ENCODE assay signal across 1 cellular context in genomic region chr3:133588035-133588434, GRCh38.
TF ChIP-seq lines count a peak whose summit lies in the region.

No MANE protein-coding gene starts in this region.

TF ChIP-seq in GM12878, 131 proteins besides CTCF, POLR2A, EP300 and RAD21:
- no peak for TF ChIP-seq HDAC6 (IDR thresholded peaks at IDR 0.05; ENCODE audit: unreplicated experiment)
- no peak for TF ChIP-seq MYC (IDR thresholded peaks at IDR 0.05; ENCODE audit: insufficient read depth, insufficient read length, insufficient replicate concordance, low read length, severe bottlenecking)
- TF ChIP-seq FOXM1 (IDR thresholded peaks at IDR 0.05; ENCODE audit: low read depth, low read length): no peak
- TF ChIP-seq, protein P1, sequence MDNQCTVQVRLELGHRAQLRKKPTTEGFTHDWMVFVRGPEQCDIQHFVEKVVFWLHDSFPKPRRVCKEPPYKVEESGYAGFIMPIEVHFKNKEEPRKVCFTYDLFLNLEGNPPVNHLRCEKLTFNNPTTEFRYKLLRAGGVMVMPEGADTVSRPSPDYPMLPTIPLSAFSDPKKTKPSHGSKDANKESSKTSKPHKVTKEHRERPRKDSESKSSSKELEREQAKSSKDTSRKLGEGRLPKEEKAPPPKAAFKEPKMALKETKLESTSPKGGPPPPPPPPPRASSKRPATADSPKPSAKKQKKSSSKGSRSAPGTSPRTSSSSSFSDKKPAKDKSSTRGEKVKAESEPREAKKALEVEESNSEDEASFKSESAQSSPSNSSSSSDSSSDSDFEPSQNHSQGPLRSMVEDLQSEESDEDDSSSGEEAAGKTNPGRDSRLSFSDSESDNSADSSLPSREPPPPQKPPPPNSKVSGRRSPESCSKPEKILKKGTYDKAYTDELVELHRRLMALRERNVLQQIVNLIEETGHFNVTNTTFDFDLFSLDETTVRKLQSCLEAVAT (IDR thresholded peaks at IDR 0.05): 0 out of 2 replicates have a peak, but pooled peaks have one; percentile 11
- TF ChIP-seq TAF1 (IDR thresholded peaks at IDR 0.05; ENCODE audit: borderline replicate concordance, low read depth, low read length): no peak
- TF ChIP-seq JUND (IDR thresholded peaks at IDR 0.05; ENCODE audit: low read depth, low read length): no peak
- TF ChIP-seq POU2F2 (IDR thresholded peaks at IDR 0.05; ENCODE audit: borderline replicate concordance, low read depth, low read length): peak; percentile 39; the same call in 1 of the 3 replicates
- TF ChIP-seq ZBED1 (IDR thresholded peaks at IDR 0.05; ENCODE audit: borderline replicate concordance): no peak
- no peak for TF ChIP-seq MEF2A (IDR thresholded peaks at IDR 0.05; ENCODE audit: insufficient read depth, low read depth, low read length)
- TF ChIP-seq, protein P2, sequence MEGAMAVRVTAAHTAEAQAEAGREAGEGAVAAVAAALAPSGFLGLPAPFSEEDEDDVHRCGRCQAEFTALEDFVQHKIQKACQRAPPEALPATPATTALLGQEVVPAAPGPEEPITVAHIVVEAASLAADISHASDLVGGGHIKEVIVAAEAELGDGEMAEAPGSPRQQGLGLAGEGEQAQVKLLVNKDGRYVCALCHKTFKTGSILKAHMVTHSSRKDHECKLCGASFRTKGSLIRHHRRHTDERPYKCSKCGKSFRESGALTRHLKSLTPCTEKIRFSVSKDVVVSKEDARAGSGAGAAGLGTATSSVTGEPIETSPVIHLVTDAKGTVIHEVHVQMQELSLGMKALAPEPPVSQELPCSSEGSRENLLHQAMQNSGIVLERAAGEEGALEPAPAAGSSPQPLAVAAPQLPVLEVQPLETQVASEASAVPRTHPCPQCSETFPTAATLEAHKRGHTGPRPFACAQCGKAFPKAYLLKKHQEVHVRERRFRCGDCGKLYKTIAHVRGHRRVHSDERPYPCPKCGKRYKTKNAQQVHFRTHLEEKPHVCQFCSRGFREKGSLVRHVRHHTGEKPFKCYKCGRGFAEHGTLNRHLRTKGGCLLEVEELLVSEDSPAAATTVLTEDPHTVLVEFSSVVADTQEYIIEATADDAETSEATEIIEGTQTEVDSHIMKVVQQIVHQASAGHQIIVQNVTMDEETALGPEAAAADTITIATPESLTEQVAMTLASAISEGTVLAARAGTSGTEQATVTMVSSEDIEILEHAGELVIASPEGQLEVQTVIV (IDR thresholded peaks at IDR 0.05; ENCODE audit: borderline replicate concordance, partially characterized antibody): no peak
- TF ChIP-seq POLR2AphosphoS5 (IDR thresholded peaks at IDR 0.05; ENCODE audit: low read length): 0 out of 2 replicates have a peak, but pooled peaks have one; percentile 36
- TF ChIP-seq JUNB (IDR thresholded peaks at IDR 0.05): peak; percentile 17; the same call in 1 of the 2 replicates
- no peak for TF ChIP-seq SIX5 (IDR thresholded peaks at IDR 0.05; ENCODE audit: low read depth, low read length, severe bottlenecking)
TF ChIP-seq in GM12878: peak in this region for 4.
